In genomic region chr10:63286754-63287264, GRCh38 we compare ENCODE assay signal across 8 cellular contexts.
DNase-seq lines count a peak whose midpoint lies in the region; ATAC-seq and TF ChIP-seq lines count a peak whose summit lies in the region.

No MANE protein-coding gene starts in this region.

- H3K27me3 ChIP-seq in GM06990 (replicated peaks; ENCODE audit: control insufficient read depth, insufficient read depth, low read length): no peaks in the 10 kb centered on the region

- no peak overlapping the region for H3K4me3 ChIP-seq in GM06990 (replicated peaks; ENCODE audit: low read depth, low read length)
- no peak overlapping the region for H3K4me3 ChIP-seq in foreskin fibroblast (ENCODE audit: low read depth in 1 of 2, low read length in 2 of 2)

- no peak overlapping the region for H3K27ac Mint-ChIP-seq in T-cell
- H3K27ac Mint-ChIP-seq in natural killer cell treated with Interleukin-12 subunit alpha and Interleukin-12 subunit beta and Interleukin-15 and Interleukin-18, amount 100 ng/mL, for 72 hours: no peak overlapping the region

- no peak overlapping the region for H3K4me3 Mint-ChIP-seq in T-cell
- no peak overlapping the region for H3K4me3 Mint-ChIP-seq in natural killer cell treated with Interleukin-12 subunit alpha and Interleukin-12 subunit beta and Interleukin-15 and Interleukin-18, amount 100 ng/mL, for 72 hours

- no peaks in the 10 kb centered on the region for H3K9me3 Mint-ChIP-seq in T-cell
- H3K9me3 Mint-ChIP-seq in natural killer cell treated with Interleukin-12 subunit alpha and Interleukin-12 subunit beta and Interleukin-15 and Interleukin-18, amount 100 ng/mL, for 72 hours: no peaks in the 10 kb centered on the region

- no peak for TF ChIP-seq CTCF in GM06990 (IDR thresholded peaks at IDR 0.05; ENCODE audit: insufficient read depth, low read length, poor library complexity, severe bottlenecking)
- TF ChIP-seq CTCF in foreskin fibroblast (IDR thresholded peaks at IDR 0.05; ENCODE audit: low read depth, low read length): no peak

- no peaks in the 10 kb centered on the region for H3K36me3 ChIP-seq in GM06990 (ENCODE audit: control insufficient read depth, insufficient read depth, low read length)

- DNase-seq in GM06990 (ENCODE audit: extremely low read depth, insufficient read length) (peak; percentile 58), T-cell (no peak), foreskin fibroblast (no peak)
- DNase-seq in natural killer cell treated with Interleukin-12 subunit alpha and Interleukin-12 subunit beta and Interleukin-15 and Interleukin-18, amount 100 ng/mL, for 72 hours (ENCODE audit: low spot score): no peak
- DNase-seq in activated CD4-positive, alpha-beta T cell treated with anti-CD3 and anti-CD28 coated beads, Interleukin-2, amount 50 U/mL, for 1 hour: no peak

- no peaks in the 10 kb centered on the region for H3K27me3 Mint-ChIP-seq in T-cell
- H3K27me3 Mint-ChIP-seq in natural killer cell treated with Interleukin-12 subunit alpha and Interleukin-12 subunit beta and Interleukin-15 and Interleukin-18, amount 100 ng/mL, for 72 hours: no peaks in the 10 kb centered on the region

- POLR2A ChIA-PET in T-cell (lab: Charles Lee): no interaction called here

- no peaks in the 10 kb centered on the region for H3K36me3 Mint-ChIP-seq in T-cell
- no peaks in the 10 kb centered on the region for H3K36me3 Mint-ChIP-seq in natural killer cell treated with Interleukin-12 subunit alpha and Interleukin-12 subunit beta and Interleukin-15 and Interleukin-18, amount 100 ng/mL, for 72 hours

- H3K4me1 Mint-ChIP-seq in T-cell: peaks cover 10 to 18% (median 11%) of the 10 kb centered on the region in 3 donors
- peaks cover 5% of the 10 kb centered on the region in 2 donors for H3K4me1 Mint-ChIP-seq in natural killer cell treated with Interleukin-12 subunit alpha and Interleukin-12 subunit beta and Interleukin-15 and Interleukin-18, amount 100 ng/mL, for 72 hours (ENCODE audit: low read depth in 2 of 2)

- CTCF ChIA-PET in T-cell (lab: Charles Lee): interaction anchor here in 1 of 2 donors (0.6 to 0.9 kb wide), 2 partner anchors 13 to 81 kb away, joined by 3 read pairs; no protein-coding TSS in a partner anchor

- ATAC-seq in GM19395 (IDR thresholded peaks at IDR 0.05; ENCODE audit: unreplicated experiment) (peak; percentile 92), HG02852 (IDR thresholded peaks at IDR 0.05; ENCODE audit: unreplicated experiment) (peak; percentile 85), HG03571 (IDR thresholded peaks at IDR 0.05; ENCODE audit: unreplicated experiment) (peak; percentile 85), T-cell (replicated peaks in 1 of 4) (no peak)
- no peak for ATAC-seq in natural killer cell treated with Interleukin-12 subunit alpha and Interleukin-12 subunit beta and Interleukin-15 and Interleukin-18, amount 100 ng/mL, for 72 hours

Comparison
In these comparisons a context has a peak if more than half of its experiments do, and no peak if none do; other contexts are left out.
1. ATAC-seq: peak in GM19395 (single experiment), HG02852 (single experiment) and HG03571 (single experiment); none in T-cell (0 of 4) and natural killer cell treated with Interleukin-12 subunit alpha and Interleukin-12 subunit beta and Interleukin-15 and Interleukin-18, amount 100 ng/mL, for 72 hours (0 of 2).